Comparison of ENCODE assay signal across 1 cellular context in genomic region chr2:219571311-219572236, GRCh38.
TF ChIP-seq lines count a peak whose summit lies in the region.

TSS of gene OBSL1 (minus strand) at chr2:219571539. CDS start at chr2:219571232, 307 bp downstream.

TF ChIP-seq in HepG2, 621 proteins besides CTCF, POLR2A, EP300 and RAD21 (continued from another document and continues in another):
- TF ChIP-seq ZNF687 (CRISPR knock-in tag; IDR thresholded peaks at IDR 0.05), result peak; percentile 81
- TF ChIP-seq EZH2 (conservative IDR thresholded peaks at IDR 0.05; ENCODE audit: low read depth, low read length), result no peak
- peak; percentile 32; the same call in 1 of the 2 replicates for TF ChIP-seq ZBTB34 (CRISPR knock-in tag; IDR thresholded peaks at IDR 0.05)
- peak; percentile 30; the same call in 1 of the 2 replicates for TF ChIP-seq ZNF674 (CRISPR knock-in tag; IDR thresholded peaks at IDR 0.05; ENCODE audit: low read depth)
- no peak; the same call in 1 of the 2 replicates for TF ChIP-seq NFRKB (IDR thresholded peaks at IDR 0.05)
- TF ChIP-seq, protein P1, sequence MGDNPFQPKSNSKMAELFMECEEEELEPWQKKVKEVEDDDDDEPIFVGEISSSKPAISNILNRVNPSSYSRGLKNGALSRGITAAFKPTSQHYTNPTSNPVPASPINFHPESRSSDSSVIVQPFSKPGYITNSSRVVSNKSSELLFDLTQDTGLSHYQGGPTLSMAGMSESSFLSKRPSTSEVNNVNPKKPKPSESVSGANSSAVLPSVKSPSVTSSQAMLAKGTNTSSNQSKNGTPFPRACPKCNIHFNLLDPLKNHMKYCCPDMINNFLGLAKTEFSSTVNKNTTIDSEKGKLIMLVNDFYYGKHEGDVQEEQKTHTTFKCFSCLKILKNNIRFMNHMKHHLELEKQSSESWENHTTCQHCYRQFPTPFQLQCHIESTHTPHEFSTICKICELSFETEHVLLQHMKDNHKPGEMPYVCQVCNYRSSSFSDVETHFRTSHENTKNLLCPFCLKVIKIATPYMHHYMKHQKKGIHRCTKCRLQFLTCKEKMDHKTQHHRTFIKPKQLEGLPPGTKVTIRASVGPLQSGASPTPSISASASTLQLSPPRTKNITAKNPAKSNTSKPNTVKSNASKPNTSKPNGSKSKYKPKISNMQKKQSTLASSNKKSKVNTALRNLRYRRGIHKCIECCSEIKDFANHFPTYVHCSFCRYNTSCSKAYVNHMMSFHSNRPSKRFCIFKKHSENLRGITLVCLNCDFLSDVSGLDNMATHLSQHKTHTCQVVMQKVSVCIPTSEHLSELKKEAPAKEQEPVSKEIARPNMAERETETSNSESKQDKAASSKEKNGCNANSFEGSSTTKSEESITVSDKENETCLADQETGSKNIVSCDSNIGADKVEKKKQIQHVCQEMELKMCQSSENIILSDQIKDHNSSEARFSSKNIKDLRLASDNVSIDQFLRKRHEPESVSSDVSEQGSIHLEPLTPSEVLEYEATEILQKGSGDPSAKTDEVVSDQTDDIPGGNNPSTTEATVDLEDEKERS (CRISPR knock-in tag; IDR thresholded peaks at IDR 0.05), result no peak; the same call in 1 of the 2 replicates
- TF ChIP-seq, protein P2, sequence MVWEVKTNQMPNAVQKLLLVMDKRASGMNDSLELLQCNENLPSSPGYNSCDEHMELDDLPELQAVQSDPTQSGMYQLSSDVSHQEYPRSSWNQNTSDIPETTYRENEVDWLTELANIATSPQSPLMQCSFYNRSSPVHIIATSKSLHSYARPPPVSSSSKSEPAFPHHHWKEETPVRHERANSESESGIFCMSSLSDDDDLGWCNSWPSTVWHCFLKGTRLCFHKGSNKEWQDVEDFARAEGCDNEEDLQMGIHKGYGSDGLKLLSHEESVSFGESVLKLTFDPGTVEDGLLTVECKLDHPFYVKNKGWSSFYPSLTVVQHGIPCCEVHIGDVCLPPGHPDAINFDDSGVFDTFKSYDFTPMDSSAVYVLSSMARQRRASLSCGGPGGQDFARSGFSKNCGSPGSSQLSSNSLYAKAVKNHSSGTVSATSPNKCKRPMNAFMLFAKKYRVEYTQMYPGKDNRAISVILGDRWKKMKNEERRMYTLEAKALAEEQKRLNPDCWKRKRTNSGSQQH (CRISPR knock-in tag; IDR thresholded peaks at IDR 0.05; ENCODE audit: low read depth), result peak; percentile 22; the same call in 1 of the 2 replicates
- no peak for TF ChIP-seq PBX3 (CRISPR knock-in tag; IDR thresholded peaks at IDR 0.05; ENCODE audit: borderline replicate concordance)
- no peak for TF ChIP-seq AHR (CRISPR knock-in tag; IDR thresholded peaks at IDR 0.05)
- TF ChIP-seq ZNF256 (CRISPR knock-in tag; conservative IDR thresholded peaks at IDR 0.05), result no peak
- TF ChIP-seq BRD4 (CRISPR knock-in tag; IDR thresholded peaks at IDR 0.05), result peak; percentile 12; the same call in 1 of the 2 replicates
- TF ChIP-seq, protein P3, sequence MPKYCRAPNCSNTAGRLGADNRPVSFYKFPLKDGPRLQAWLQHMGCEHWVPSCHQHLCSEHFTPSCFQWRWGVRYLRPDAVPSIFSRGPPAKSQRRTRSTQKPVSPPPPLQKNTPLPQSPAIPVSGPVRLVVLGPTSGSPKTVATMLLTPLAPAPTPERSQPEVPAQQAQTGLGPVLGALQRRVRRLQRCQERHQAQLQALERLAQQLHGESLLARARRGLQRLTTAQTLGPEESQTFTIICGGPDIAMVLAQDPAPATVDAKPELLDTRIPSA (CRISPR knock-in tag; IDR thresholded peaks at IDR 0.05; ENCODE audit: borderline replicate concordance), result no peak
- TF ChIP-seq ZNF607 (CRISPR knock-in tag; IDR thresholded peaks at IDR 0.05; ENCODE audit: borderline replicate concordance), result no peak; the same call in 1 of the 2 replicates
- 0 out of 2 replicates have a peak, but pooled peaks have one; percentile 55 for TF ChIP-seq ZSCAN5A (CRISPR knock-in tag; IDR thresholded peaks at IDR 0.05; ENCODE audit: borderline replicate concordance)
- TF ChIP-seq ZNF251 (CRISPR knock-in tag; IDR thresholded peaks at IDR 0.05), result no peak
- no peak for TF ChIP-seq RCOR2 (CRISPR knock-in tag; IDR thresholded peaks at IDR 0.05)
- TF ChIP-seq, protein P4, sequence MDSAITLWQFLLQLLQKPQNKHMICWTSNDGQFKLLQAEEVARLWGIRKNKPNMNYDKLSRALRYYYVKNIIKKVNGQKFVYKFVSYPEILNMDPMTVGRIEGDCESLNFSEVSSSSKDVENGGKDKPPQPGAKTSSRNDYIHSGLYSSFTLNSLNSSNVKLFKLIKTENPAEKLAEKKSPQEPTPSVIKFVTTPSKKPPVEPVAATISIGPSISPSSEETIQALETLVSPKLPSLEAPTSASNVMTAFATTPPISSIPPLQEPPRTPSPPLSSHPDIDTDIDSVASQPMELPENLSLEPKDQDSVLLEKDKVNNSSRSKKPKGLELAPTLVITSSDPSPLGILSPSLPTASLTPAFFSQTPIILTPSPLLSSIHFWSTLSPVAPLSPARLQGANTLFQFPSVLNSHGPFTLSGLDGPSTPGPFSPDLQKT (CRISPR knock-in tag; IDR thresholded peaks at IDR 0.05; ENCODE audit: borderline replicate concordance), result no peak
- TF ChIP-seq ZFP36 (IDR thresholded peaks at IDR 0.05; ENCODE audit: borderline replicate concordance, low read depth, low read length, partially characterized antibody), result no peak
- TF ChIP-seq, protein P5, sequence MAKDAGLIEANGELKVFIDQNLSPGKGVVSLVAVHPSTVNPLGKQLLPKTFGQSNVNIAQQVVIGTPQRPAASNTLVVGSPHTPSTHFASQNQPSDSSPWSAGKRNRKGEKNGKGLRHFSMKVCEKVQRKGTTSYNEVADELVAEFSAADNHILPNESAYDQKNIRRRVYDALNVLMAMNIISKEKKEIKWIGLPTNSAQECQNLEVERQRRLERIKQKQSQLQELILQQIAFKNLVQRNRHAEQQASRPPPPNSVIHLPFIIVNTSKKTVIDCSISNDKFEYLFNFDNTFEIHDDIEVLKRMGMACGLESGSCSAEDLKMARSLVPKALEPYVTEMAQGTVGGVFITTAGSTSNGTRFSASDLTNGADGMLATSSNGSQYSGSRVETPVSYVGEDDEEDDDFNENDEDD (CRISPR knock-in tag; IDR thresholded peaks at IDR 0.05; ENCODE audit: borderline replicate concordance), result peak; percentile 79
- no peak; the same call in 1 of the 2 replicates for TF ChIP-seq SIX1 (CRISPR knock-in tag; IDR thresholded peaks at IDR 0.05; ENCODE audit: borderline replicate concordance)
- TF ChIP-seq NONO (IDR thresholded peaks at IDR 0.05), result 0 out of 2 replicates have a peak, but pooled peaks have one; percentile 66
- TF ChIP-seq NONO (CRISPR knock-in tag; conservative IDR thresholded peaks at IDR 0.05), result peak; percentile 96
- no peak for TF ChIP-seq MYNN (CRISPR knock-in tag; IDR thresholded peaks at IDR 0.05; ENCODE audit: low read depth)
- no peak for TF ChIP-seq MXD3 (CRISPR knock-in tag; IDR thresholded peaks at IDR 0.05)
- 0 out of 2 replicates have a peak, but pooled peaks have one; percentile 37 for TF ChIP-seq SNAPC4 (CRISPR knock-in tag; IDR thresholded peaks at IDR 0.05)
- peak; percentile 50; the same call in 1 of the 2 replicates for TF ChIP-seq SIN3A (IDR thresholded peaks at IDR 0.05; ENCODE audit: borderline replicate concordance, low read depth, low read length)
- TF ChIP-seq, protein P6, sequence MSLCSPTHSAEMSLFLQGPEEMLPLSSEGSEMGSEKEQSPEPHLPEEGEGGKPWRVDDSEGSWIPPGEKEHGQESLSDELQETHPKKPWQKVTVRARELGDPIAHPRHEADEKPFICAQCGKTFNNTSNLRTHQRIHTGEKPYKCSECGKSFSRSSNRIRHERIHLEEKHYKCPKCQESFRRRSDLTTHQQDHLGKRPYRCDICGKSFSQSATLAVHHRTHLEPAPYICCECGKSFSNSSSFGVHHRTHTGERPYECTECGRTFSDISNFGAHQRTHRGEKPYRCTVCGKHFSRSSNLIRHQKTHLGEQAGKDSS (CRISPR knock-in tag; IDR thresholded peaks at IDR 0.05; ENCODE audit: borderline replicate concordance, low read depth), result 0 out of 2 replicates have a peak, but pooled peaks have one; percentile 61
